8 cellular contexts compared by ENCODE assay signal in the genomic region with DNA sequence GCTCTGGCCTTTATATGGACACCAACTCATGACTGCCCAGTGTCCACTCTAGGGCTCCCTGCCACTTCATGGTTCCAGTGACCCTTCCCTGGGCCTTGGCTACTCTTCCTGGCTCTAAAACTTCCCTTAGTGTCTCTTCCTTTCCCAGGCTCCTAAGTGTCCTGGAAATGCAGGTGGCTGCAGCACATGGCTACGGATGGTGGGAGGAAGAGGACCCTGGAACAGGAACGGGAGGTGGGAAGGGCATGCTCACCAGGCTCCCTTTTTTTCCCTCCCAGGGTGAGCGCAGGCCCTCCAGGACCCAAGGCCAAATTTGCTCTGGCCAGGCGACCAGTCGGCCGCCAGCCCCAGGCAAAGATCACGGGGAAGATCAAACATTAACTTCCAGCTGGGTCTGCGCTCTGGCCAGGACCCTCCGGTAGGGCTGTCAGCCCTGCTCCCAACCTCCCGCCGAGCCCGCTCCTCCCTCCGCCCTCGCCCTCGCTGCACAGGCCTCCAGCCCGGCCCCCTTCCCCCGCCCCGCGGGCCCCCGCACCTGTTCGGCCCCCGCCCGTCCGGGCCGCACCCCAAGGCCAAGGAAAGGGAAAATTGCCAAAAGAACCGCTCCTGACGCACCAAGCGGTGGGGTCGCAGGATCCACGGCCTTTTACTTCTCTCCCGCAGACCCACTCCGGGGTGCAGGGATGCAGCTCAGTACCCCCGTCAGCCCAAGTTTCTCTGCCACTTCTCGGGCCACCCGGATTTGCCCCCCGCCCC. TPM values are rescaled to one million over a fixed set of nuclear protein-coding genes. Genes with fewer than 3 reads are reported as not detected.
A peak's percentile ranks its signal among the peaks of the same experiment; 100 is the strongest.
DNase-seq lines count a peak whose midpoint lies in the region; ATAC-seq, FAIRE-seq and TF ChIP-seq lines count a peak whose summit lies in the region.

No MANE protein-coding gene starts in this region.

- H3K9ac ChIP-seq in endodermal cell (ENCODE audit: extremely low read depth, low read length, poor library complexity, severe bottlenecking), result no peak overlapping the region

- H3K27ac ChIP-seq in 22Rv1 (peak overlapping the region; percentile 77), endodermal cell (ENCODE audit: low read depth, low read length) (no peak overlapping the region)

- H3K36me3 ChIP-seq in endodermal cell (ENCODE audit: control insufficient read depth, insufficient read depth, low read length), result peaks cover 18% of the 10 kb centered on the region

- peaks cover 27% of the 10 kb centered on the region for H3K36me3 Mint-ChIP-seq in endodermal cell (ENCODE audit: low read depth)
- no peaks in the 10 kb centered on the region for H3K36me3 Mint-ChIP-seq in natural killer cell treated with Interleukin-12 subunit alpha and Interleukin-12 subunit beta and Interleukin-15 and Interleukin-18, amount 100 ng/mL, for 72 hours

- H3K4me3 ChIP-seq in endodermal cell (ENCODE audit: low read length), result peak overlapping the region; percentile 74

- DNase-seq in NCI-H69 (lab: John Stamatoyannopoulos, UW) (peak; percentile 50), endodermal cell (peak; percentile 83), GM19239 (ENCODE audit: insufficient read length, low spot score) (no peak), GM12891 (ENCODE audit: insufficient read length, low spot score) (no peak)
- DNase-seq in natural killer cell treated with Interleukin-12 subunit alpha and Interleukin-12 subunit beta and Interleukin-15 and Interleukin-18, amount 100 ng/mL, for 72 hours (ENCODE audit: low spot score), result no peak
- no peak for DNase-seq in activated CD4-positive, CD25-positive, alpha-beta regulatory T cell (lab: John Stamatoyannopoulos, UW)
- no peak for DNase-seq in NK-92 treated with Interleukin-12 subunit alpha and Interleukin-12 subunit beta, amount 100 ng/mL, for 24 hours (lab: John Stamatoyannopoulos, UW)

- no peaks in the 10 kb centered on the region for H3K9me3 Mint-ChIP-seq in endodermal cell
- no peaks in the 10 kb centered on the region for H3K9me3 Mint-ChIP-seq in natural killer cell treated with Interleukin-12 subunit alpha and Interleukin-12 subunit beta and Interleukin-15 and Interleukin-18, amount 100 ng/mL, for 72 hours

- no peak for TF ChIP-seq CTCF in 22Rv1 (IDR thresholded peaks at IDR 0.05)
- TF ChIP-seq CTCF in endodermal cell (conservative IDR thresholded peaks at IDR 0.05), result no peak

- ATAC-seq in natural killer cell treated with Interleukin-12 subunit alpha and Interleukin-12 subunit beta and Interleukin-15 and Interleukin-18, amount 100 ng/mL, for 72 hours, result no peak

- no peaks in the 10 kb centered on the region for H3K4me1 ChIP-seq in endodermal cell (ENCODE audit: control insufficient read depth, insufficient read depth, low read length)

- H3K27me3 ChIP-seq in endodermal cell (ENCODE audit: control insufficient read depth, insufficient read depth, low read length, poor library complexity, severe bottlenecking), result peaks cover 67% of the 10 kb centered on the region

- no peak for FAIRE-seq in GM19239 (lab: Jason Lieb, UNC)
- FAIRE-seq in GM12891 (lab: Jason Lieb, UNC), result no peak

- H3K4me1 Mint-ChIP-seq in endodermal cell, result peaks cover 14% of the 10 kb centered on the region
- peaks cover 15 to 16% of the 10 kb centered on the region in 2 donors for H3K4me1 Mint-ChIP-seq in natural killer cell treated with Interleukin-12 subunit alpha and Interleukin-12 subunit beta and Interleukin-15 and Interleukin-18, amount 100 ng/mL, for 72 hours (ENCODE audit: low read depth in 2 of 2)

- no peak for TF ChIP-seq POLR2A in GM12891 (IDR thresholded peaks at IDR 0.05; ENCODE audit: low read depth, low read length)

- peaks cover 94% of the 10 kb centered on the region for H3K27me3 Mint-ChIP-seq in endodermal cell (ENCODE audit: insufficient read depth)
- peaks cover 22 to 28% of the 10 kb centered on the region in 2 donors for H3K27me3 Mint-ChIP-seq in natural killer cell treated with Interleukin-12 subunit alpha and Interleukin-12 subunit beta and Interleukin-15 and Interleukin-18, amount 100 ng/mL, for 72 hours

- peak overlapping the region; percentile 7 for H3K27ac Mint-ChIP-seq in endodermal cell
- no peak overlapping the region for H3K27ac Mint-ChIP-seq in natural killer cell treated with Interleukin-12 subunit alpha and Interleukin-12 subunit beta and Interleukin-15 and Interleukin-18, amount 100 ng/mL, for 72 hours

- WGBS in endodermal cell (ENCODE audit: insufficient coverage in 1 of 2, insufficient read length in 1 of 2), 2 experiments, result 11 to 15% methylated on average over 7 to 32 of the region's 36 CpGs

- H3K9me3 ChIP-seq in endodermal cell (ENCODE audit: control insufficient read depth, low read length), result no peaks in the 10 kb centered on the region

- H3K4me3 Mint-ChIP-seq in endodermal cell, result peak overlapping the region; percentile 57
- H3K4me3 Mint-ChIP-seq in natural killer cell treated with Interleukin-12 subunit alpha and Interleukin-12 subunit beta and Interleukin-15 and Interleukin-18, amount 100 ng/mL, for 72 hours, result peak overlapping the region; percentile 19

TF ChIP-seq in GM12891, 5 proteins besides CTCF, POLR2A, EP300 and RAD21:
- TF ChIP-seq PAX5 (IDR thresholded peaks at IDR 0.05; ENCODE audit: insufficient read depth, low read length, severe bottlenecking) (no peak), POLR2AphosphoS5 (IDR thresholded peaks at IDR 0.05; ENCODE audit: low read depth, low read length) (no peak), TAF1 (IDR thresholded peaks at IDR 0.05; ENCODE audit: low read depth, low read length) (no peak), SPI1 (IDR thresholded peaks at IDR 0.05; ENCODE audit: low read depth, low read length) (no peak)

RNA-seq across cellular contexts. Expression of a gene that starts 1.0 kb away (rescaled TPM):
- 1 to 10 TPM; 4.0 to 4.7 TPM for total RNA-seq in endodermal cell
- polyA plus RNA-seq in endodermal cell (2013, experiment 1 of 2), result 2.4 TPM
- polyA plus RNA-seq in endodermal cell (2013, experiment 2 of 2), result 2.2 TPM
- under 1 TPM in 1 of 2 donors, not detected in 1; 0.31 TPM for total RNA-seq in natural killer cell treated with Interleukin-12 subunit alpha and Interleukin-12 subunit beta and Interleukin-15 and Interleukin-18, amount 100 ng/mL, for 72 hours
- 0.09 TPM for polyA plus RNA-seq in GM12891 (2012; ENCODE audit: low read depth, missing spikeins)

RNA-seq across cellular contexts. Expression of a gene that starts 54.0 kb away (rescaled TPM):
- 10 to 100 TPM in 1 of 2 donors, 1 to 10 TPM in 1; 8.9 to 10.3 TPM for total RNA-seq in endodermal cell
- polyA plus RNA-seq in endodermal cell (2013, experiment 1 of 2), result 10.1 TPM
- 9.5 TPM for polyA plus RNA-seq in endodermal cell (2013, experiment 2 of 2)
- 1 to 10 TPM; 4.7 to 6.3 TPM for total RNA-seq in natural killer cell treated with Interleukin-12 subunit alpha and Interleukin-12 subunit beta and Interleukin-15 and Interleukin-18, amount 100 ng/mL, for 72 hours
- 1.4 TPM for polyA plus RNA-seq in GM12891 (2012; ENCODE audit: low read depth, missing spikeins)

Comparison
In these comparisons a context has a peak if more than half of its experiments do, and no peak if none do; other contexts are left out.
1. DNase-seq: peak in NCI-H69 (single experiment) and endodermal cell (single experiment); none in natural killer cell treated with Interleukin-12 subunit alpha and Interleukin-12 subunit beta and Interleukin-15 and Interleukin-18, amount 100 ng/mL, for 72 hours (single experiment), activated CD4-positive, CD25-positive, alpha-beta regulatory T cell (0 of 4), GM19239 (single experiment), NK-92 treated with Interleukin-12 subunit alpha and Interleukin-12 subunit beta, amount 100 ng/mL, for 24 hours (single experiment) and GM12891 (single experiment).